1 cellular context compared by ENCODE assay signal in the genomic region with DNA sequence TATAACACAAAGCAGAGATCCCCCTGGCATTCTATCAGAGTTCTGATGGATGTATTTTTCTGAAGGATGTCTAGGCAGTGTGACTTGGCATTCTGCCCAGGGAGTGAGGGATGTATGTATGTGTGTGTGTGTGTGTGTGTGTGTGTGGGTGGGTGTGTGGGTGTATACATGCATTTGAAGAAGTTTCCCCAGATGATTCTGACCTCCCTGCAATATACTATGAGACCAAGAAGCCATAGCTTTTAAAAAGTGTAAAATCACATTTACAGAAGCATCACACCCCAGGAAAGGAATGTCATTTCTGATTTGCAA.
TF ChIP-seq lines count a peak whose summit lies in the region.

No MANE protein-coding gene starts in this region.

TF ChIP-seq in K562, 482 proteins besides CTCF, POLR2A, EP300 and RAD21 (continued from another document):
- TF ChIP-seq, protein P1, sequence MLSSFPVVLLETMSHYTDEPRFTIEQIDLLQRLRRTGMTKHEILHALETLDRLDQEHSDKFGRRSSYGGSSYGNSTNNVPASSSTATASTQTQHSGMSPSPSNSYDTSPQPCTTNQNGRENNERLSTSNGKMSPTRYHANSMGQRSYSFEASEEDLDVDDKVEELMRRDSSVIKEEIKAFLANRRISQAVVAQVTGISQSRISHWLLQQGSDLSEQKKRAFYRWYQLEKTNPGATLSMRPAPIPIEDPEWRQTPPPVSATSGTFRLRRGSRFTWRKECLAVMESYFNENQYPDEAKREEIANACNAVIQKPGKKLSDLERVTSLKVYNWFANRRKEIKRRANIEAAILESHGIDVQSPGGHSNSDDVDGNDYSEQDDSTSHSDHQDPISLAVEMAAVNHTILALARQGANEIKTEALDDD (IDR thresholded peaks at IDR 0.05), result no peak
- TF ChIP-seq ZNF239 (CRISPR knock-in tag; IDR thresholded peaks at IDR 0.05), result no peak
- TF ChIP-seq TAF1 (IDR thresholded peaks at IDR 0.05; ENCODE audit: control insufficient read depth, extremely low read depth, insufficient read depth, low read length, severe bottlenecking), result no peak
- TF ChIP-seq MEIS2 (IDR thresholded peaks at IDR 0.05; ENCODE audit: partially characterized antibody), result peak; percentile 34
- no peak for TF ChIP-seq CHD1 (IDR thresholded peaks at IDR 0.05; ENCODE audit: low read length)
- TF ChIP-seq ELF4 (CRISPR knock-in tag; IDR thresholded peaks at IDR 0.05), result no peak
- no peak for TF ChIP-seq SRSF1 (IDR thresholded peaks at IDR 0.05; ENCODE audit: low read depth, low read length)
- TF ChIP-seq NCOR1 (IDR thresholded peaks at IDR 0.05), result peak; percentile 33
- peak; percentile 56 for TF ChIP-seq ARID1B (IDR thresholded peaks at IDR 0.05)
- no peak for TF ChIP-seq ZNF347 (CRISPR knock-in tag; IDR thresholded peaks at IDR 0.05; ENCODE audit: low read depth)
- TF ChIP-seq, protein P2, sequence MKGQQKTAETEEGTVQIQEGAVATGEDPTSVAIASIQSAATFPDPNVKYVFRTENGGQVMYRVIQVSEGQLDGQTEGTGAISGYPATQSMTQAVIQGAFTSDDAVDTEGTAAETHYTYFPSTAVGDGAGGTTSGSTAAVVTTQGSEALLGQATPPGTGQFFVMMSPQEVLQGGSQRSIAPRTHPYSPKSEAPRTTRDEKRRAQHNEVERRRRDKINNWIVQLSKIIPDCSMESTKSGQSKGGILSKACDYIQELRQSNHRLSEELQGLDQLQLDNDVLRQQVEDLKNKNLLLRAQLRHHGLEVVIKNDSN (CRISPR knock-in tag; IDR thresholded peaks at IDR 0.05), result no peak
- TF ChIP-seq HDAC2 (IDR thresholded peaks at IDR 0.05), result no peak
- TF ChIP-seq SETDB1 (IDR thresholded peaks at IDR 0.05; ENCODE audit: low read length), result no peak
- 0 out of 2 replicates have a peak, but pooled peaks have one; percentile 22 for TF ChIP-seq ZEB2 (IDR thresholded peaks at IDR 0.05)
- TF ChIP-seq TEAD4 (IDR thresholded peaks at IDR 0.05; ENCODE audit: low read length), result peak; percentile 17; the same call in 1 of the 2 replicates
- no peak for TF ChIP-seq TEAD4 (CRISPR knock-in tag; IDR thresholded peaks at IDR 0.05; ENCODE audit: borderline replicate concordance)
- no peak for TF ChIP-seq ZNF224 (CRISPR knock-in tag; IDR thresholded peaks at IDR 0.05)
- TF ChIP-seq NFIX (CRISPR knock-in tag; IDR thresholded peaks at IDR 0.05; ENCODE audit: low read depth), result peak; percentile 29; the same call in 1 of the 2 replicates
- TF ChIP-seq, protein P3, sequence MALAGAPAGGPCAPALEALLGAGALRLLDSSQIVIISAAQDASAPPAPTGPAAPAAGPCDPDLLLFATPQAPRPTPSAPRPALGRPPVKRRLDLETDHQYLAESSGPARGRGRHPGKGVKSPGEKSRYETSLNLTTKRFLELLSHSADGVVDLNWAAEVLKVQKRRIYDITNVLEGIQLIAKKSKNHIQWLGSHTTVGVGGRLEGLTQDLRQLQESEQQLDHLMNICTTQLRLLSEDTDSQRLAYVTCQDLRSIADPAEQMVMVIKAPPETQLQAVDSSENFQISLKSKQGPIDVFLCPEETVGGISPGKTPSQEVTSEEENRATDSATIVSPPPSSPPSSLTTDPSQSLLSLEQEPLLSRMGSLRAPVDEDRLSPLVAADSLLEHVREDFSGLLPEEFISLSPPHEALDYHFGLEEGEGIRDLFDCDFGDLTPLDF (CRISPR knock-in tag; IDR thresholded peaks at IDR 0.05), result no peak
- TF ChIP-seq NELFE (IDR thresholded peaks at IDR 0.05; ENCODE audit: insufficient read depth, insufficient read length), result no peak
- no peak for TF ChIP-seq ZNF140 (CRISPR knock-in tag; IDR thresholded peaks at IDR 0.05)
- TF ChIP-seq, protein P4, sequence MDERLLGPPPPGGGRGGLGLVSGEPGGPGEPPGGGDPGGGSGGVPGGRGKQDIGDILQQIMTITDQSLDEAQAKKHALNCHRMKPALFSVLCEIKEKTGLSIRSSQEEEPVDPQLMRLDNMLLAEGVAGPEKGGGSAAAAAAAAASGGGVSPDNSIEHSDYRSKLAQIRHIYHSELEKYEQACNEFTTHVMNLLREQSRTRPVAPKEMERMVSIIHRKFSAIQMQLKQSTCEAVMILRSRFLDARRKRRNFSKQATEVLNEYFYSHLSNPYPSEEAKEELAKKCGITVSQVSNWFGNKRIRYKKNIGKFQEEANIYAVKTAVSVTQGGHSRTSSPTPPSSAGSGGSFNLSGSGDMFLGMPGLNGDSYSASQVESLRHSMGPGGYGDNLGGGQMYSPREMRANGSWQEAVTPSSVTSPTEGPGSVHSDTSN (CRISPR knock-in tag; IDR thresholded peaks at IDR 0.05; ENCODE audit: low read depth), result no peak
- TF ChIP-seq, protein P4 (tag; conservative IDR thresholded peaks at IDR 0.05; ENCODE audit: low read depth), result peak; percentile 82
- no peak for TF ChIP-seq TSC22D4 (tag; IDR thresholded peaks at IDR 0.05)
- TF ChIP-seq KDM1A (IDR thresholded peaks at IDR 0.05), result peak in 1 of 2 experiments; percentile 32; a peak in 1 of 4 replicates
- no peak for TF ChIP-seq SP2 (IDR thresholded peaks at IDR 0.05; ENCODE audit: extremely low read depth, low read depth, low read length, poor library complexity, severe bottlenecking)
- TF ChIP-seq SNIP1 (IDR thresholded peaks at IDR 0.05; ENCODE audit: low read depth), result no peak
- TF ChIP-seq KAT7 (CRISPR knock-in tag; IDR thresholded peaks at IDR 0.05; ENCODE audit: borderline replicate concordance), result no peak
- peak; percentile 99 for TF ChIP-seq EGR1 (conservative IDR thresholded peaks at IDR 0.05)
- no peak for TF ChIP-seq MCM5 (IDR thresholded peaks at IDR 0.05; ENCODE audit: low read depth)
- 0 out of 2 replicates have a peak, but pooled peaks have one; percentile 61 for TF ChIP-seq GATAD2A (IDR thresholded peaks at IDR 0.05)
- TF ChIP-seq, protein P5, sequence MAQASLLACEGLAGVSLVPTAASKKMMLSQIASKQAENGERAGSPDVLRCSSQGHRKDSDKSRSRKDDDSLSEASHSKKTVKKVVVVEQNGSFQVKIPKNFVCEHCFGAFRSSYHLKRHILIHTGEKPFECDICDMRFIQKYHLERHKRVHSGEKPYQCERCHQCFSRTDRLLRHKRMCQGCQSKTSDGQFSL (CRISPR knock-in tag; IDR thresholded peaks at IDR 0.05), result no peak
- TF ChIP-seq, protein P5 (tag; IDR thresholded peaks at IDR 0.05), result no peak
- TF ChIP-seq SMARCE1 (IDR thresholded peaks at IDR 0.05), result peak; percentile 39; the same call in 1 of the 2 replicates
- TF ChIP-seq SMARCA4 (IDR thresholded peaks at IDR 0.05), result peak; percentile 52; the same call in 1 of the 2 replicates
- no peak for TF ChIP-seq ZNF717 (CRISPR knock-in tag; IDR thresholded peaks at IDR 0.05)
- TF ChIP-seq CBX5 (IDR thresholded peaks at IDR 0.05; ENCODE audit: borderline replicate concordance, low read depth), result no peak
- no peak for TF ChIP-seq RUNX1 (IDR thresholded peaks at IDR 0.05; ENCODE audit: low read depth)
- TF ChIP-seq CREM (IDR thresholded peaks at IDR 0.05; ENCODE audit: low read depth), result no peak
- TF ChIP-seq L3MBTL2 (IDR thresholded peaks at IDR 0.05), result no peak
- no peak for TF ChIP-seq SLC30A9 (CRISPR knock-in tag; IDR thresholded peaks at IDR 0.05)
- no peak for TF ChIP-seq ZNF507 (tag; conservative IDR thresholded peaks at IDR 0.05)
- TF ChIP-seq HDAC1 (IDR thresholded peaks at IDR 0.05), result peak in 1 of 2 experiments; percentile 31; a peak in 1 of 4 replicates
- TF ChIP-seq, protein P6, sequence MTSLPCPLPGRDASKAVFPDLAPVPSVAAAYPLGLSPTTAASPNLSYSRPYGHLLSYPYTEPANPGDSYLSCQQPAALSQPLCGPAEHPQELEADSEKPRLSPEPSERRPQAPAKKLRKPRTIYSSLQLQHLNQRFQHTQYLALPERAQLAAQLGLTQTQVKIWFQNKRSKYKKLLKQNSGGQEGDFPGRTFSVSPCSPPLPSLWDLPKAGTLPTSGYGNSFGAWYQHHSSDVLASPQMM (CRISPR knock-in tag; IDR thresholded peaks at IDR 0.05), result no peak
- no peak for TF ChIP-seq CREB1 (IDR thresholded peaks at IDR 0.05)
- TF ChIP-seq CREB1 (CRISPR knock-in tag; IDR thresholded peaks at IDR 0.05), result no peak
- TF ChIP-seq NFIC (IDR thresholded peaks at IDR 0.05), result peak; percentile 99
- no peak for TF ChIP-seq JUNB (CRISPR knock-in tag; conservative IDR thresholded peaks at IDR 0.05)
- no peak for TF ChIP-seq GATAD2B (IDR thresholded peaks at IDR 0.05; ENCODE audit: borderline replicate concordance)
- no peak for TF ChIP-seq CAMTA2 (CRISPR knock-in tag; conservative IDR thresholded peaks at IDR 0.05)
- no peak for TF ChIP-seq TAF15 (IDR thresholded peaks at IDR 0.05; ENCODE audit: low read depth, low read length)
- no peak for TF ChIP-seq HCFC1 (IDR thresholded peaks at IDR 0.05; ENCODE audit: low read depth, low read length)
- no peak for TF ChIP-seq MYBL2 (IDR thresholded peaks at IDR 0.05; ENCODE audit: low read depth)
- no peak for TF ChIP-seq MYBL2 (CRISPR knock-in tag; IDR thresholded peaks at IDR 0.05; ENCODE audit: borderline replicate concordance)
- no peak for TF ChIP-seq RHOXF2B (CRISPR knock-in tag; conservative IDR thresholded peaks at IDR 0.05)
- TF ChIP-seq, protein P7, sequence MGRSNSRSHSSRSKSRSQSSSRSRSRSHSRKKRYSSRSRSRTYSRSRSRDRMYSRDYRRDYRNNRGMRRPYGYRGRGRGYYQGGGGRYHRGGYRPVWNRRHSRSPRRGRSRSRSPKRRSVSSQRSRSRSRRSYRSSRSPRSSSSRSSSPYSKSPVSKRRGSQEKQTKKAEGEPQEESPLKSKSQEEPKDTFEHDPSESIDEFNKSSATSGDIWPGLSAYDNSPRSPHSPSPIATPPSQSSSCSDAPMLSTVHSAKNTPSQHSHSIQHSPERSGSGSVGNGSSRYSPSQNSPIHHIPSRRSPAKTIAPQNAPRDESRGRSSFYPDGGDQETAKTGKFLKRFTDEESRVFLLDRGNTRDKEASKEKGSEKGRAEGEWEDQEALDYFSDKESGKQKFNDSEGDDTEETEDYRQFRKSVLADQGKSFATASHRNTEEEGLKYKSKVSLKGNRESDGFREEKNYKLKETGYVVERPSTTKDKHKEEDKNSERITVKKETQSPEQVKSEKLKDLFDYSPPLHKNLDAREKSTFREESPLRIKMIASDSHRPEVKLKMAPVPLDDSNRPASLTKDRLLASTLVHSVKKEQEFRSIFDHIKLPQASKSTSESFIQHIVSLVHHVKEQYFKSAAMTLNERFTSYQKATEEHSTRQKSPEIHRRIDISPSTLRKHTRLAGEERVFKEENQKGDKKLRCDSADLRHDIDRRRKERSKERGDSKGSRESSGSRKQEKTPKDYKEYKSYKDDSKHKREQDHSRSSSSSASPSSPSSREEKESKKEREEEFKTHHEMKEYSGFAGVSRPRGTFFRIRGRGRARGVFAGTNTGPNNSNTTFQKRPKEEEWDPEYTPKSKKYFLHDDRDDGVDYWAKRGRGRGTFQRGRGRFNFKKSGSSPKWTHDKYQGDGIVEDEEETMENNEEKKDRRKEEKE (IDR thresholded peaks at IDR 0.05; ENCODE audit: borderline replicate concordance in 1 of 2, control insufficient read depth in 1 of 2, low read depth in 2 of 2, low read length in 1 of 2), result no peak
- TF ChIP-seq ZNF586 (CRISPR knock-in tag; conservative IDR thresholded peaks at IDR 0.05), result no peak
- no peak for TF ChIP-seq KLF6 (CRISPR knock-in tag; IDR thresholded peaks at IDR 0.05; ENCODE audit: borderline replicate concordance)
- no peak for TF ChIP-seq NBN (IDR thresholded peaks at IDR 0.05; ENCODE audit: low read depth)
- TF ChIP-seq DPF2 (IDR thresholded peaks at IDR 0.05), result peak; percentile 70
